ENCODE assay signal across 8 cellular contexts in the genomic region with DNA sequence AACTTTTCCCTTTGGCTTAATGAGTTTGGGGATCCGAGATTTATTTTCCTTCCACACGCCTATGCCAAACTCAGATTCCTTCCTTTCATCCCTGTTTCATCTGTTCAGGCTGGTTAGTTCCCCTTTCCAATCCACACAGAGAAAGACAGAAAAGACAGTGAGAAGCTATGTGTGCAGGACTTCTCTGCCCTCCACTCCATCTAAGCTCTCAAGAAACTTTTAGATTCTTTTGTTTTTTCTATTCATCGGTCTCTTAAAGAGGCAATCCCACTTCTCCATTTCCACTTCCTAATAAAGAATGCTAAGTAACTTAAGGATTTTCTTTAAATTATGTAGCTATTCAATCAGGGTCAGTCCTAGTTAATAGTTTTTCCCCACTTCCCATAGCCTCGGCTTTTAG. TPM values are rescaled to one million over a fixed set of nuclear protein-coding genes. Genes with fewer than 3 reads are reported as not detected.
DNase-seq lines count a peak whose midpoint lies in the region; ATAC-seq and TF ChIP-seq lines count a peak whose summit lies in the region.

No MANE protein-coding gene starts in this region.

- no peak overlapping the region for H3T11ph ChIP-seq in H9 (ENCODE audit: low read length)

- H3K27ac ChIP-seq in H9 (ENCODE audit: insufficient read length, low read depth, low read length) (peak overlapping the region; percentile 93), gastroesophageal sphincter (peak overlapping the region; percentile 77 to 96 (median 91))

- no peak overlapping the region for H2BK12ac ChIP-seq in H9 (ENCODE audit: insufficient read length, low read depth, low read length)

- no peak overlapping the region for H2BK5ac ChIP-seq in H9 (ENCODE audit: insufficient read length, low read length)

- H3K9me3 Mint-ChIP-seq in H9 (no peaks in the 10 kb centered on the region; a peak in 1 of 5 replicates), T-cell (no peaks in the 10 kb centered on the region)

- H2BK20ac ChIP-seq in H9 (ENCODE audit: low read depth, low read length, poor library complexity, severe bottlenecking) = no peak overlapping the region

- no peak for DNase-seq in H9
- no peak for DNase-seq in T-cell
- no peak for DNase-seq in AG20443 (ENCODE audit: low spot score)
- DNase-seq in SKM-1 (lab: John Stamatoyannopoulos, UW; ENCODE audit: unreplicated experiment) = no peak
- DNase-seq in NCI-H2081 (lab: John Stamatoyannopoulos, UW) = no peak

- no peak overlapping the region for H3K23ac ChIP-seq in H9 (ENCODE audit: insufficient read length, low read depth, low read length)

- no peak for ATAC-seq in T-cell (replicated peaks in 1 of 4)
- no peak for ATAC-seq in gastroesophageal sphincter
- ATAC-seq in GM21360 (IDR thresholded peaks at IDR 0.05; ENCODE audit: unreplicated experiment) = no peak

- CTCF ChIA-PET in T-cell (lab: Charles Lee) = interaction anchor here (0.6 to 1.8 kb wide), 17 partner anchors 9 to 1836 kb away, joined by 3 to 13 read pairs (median 4); a partner anchor contains a TSS

- H2AFZ ChIP-seq in H9 (ENCODE audit: low read length) = no peak overlapping the region

- no peak overlapping the region for H4K8ac ChIP-seq in H9 (replicated peaks; ENCODE audit: insufficient read length, low read depth, low read length)

- WGBS in H9 (ENCODE audit: extremely low coverage, insufficient read length, low lambda C conversion rate) = no CpG with 5 or more reads among the region's 4 CpGs
- WGBS in gastroesophageal sphincter (ENCODE audit: low coverage in 1 of 2), 2 donors = 0 to 1% methylated on average over 3 to 4 of the region's 4 CpGs

- H3K4me3 Mint-ChIP-seq in H9 (peak overlapping the region; percentile 91 to 92), T-cell (peak overlapping the region; percentile 95 to 99 (median 98))

- no peak overlapping the region for H3K18ac ChIP-seq in H9 (ENCODE audit: insufficient read length, low read depth, low read length)

- H3K79me2 ChIP-seq in H9 (ENCODE audit: insufficient read depth, low read length) = peaks cover 14% of the 10 kb centered on the region; the same call in 1 of the 2 replicates

- H3K36me3 ChIP-seq in gastroesophageal sphincter (peaks cover 0 to 8% of the 10 kb centered on the region in 2 donors), skeletal muscle satellite cell (ENCODE audit: insufficient read depth, low read length) (peaks cover 19% of the 10 kb centered on the region)

- H3K9ac ChIP-seq in H9 (ENCODE audit: extremely low read depth, insufficient read length, low read length) = peak overlapping the region; percentile 82
- peak overlapping the region; percentile 93 for H3K9ac ChIP-seq in skeletal muscle satellite cell (ENCODE audit: low read depth, low read length)

- H3K27me3 Mint-ChIP-seq in H9 (ENCODE audit: low read depth) (no peaks in the 10 kb centered on the region), T-cell (no peaks in the 10 kb centered on the region)

- H3K4me3 ChIP-seq in gastroesophageal sphincter (peak overlapping the region; percentile 51 to 64), skeletal muscle satellite cell (ENCODE audit: low read length) (peak overlapping the region; percentile 97)

- H3K4me1 Mint-ChIP-seq in H9 (peaks cover 33 to 40% of the 10 kb centered on the region in 2 experiments), T-cell (peaks cover 54 to 63% (median 63%) of the 10 kb centered on the region in 3 donors)

- no peak overlapping the region for H3K14ac ChIP-seq in H9 (ENCODE audit: insufficient read depth, low read length)

- H3K9me3 ChIP-seq in H9 (ENCODE audit: control insufficient read depth, low read depth, low read length) (no peaks in the 10 kb centered on the region), gastroesophageal sphincter (no peaks in the 10 kb centered on the region), skeletal muscle satellite cell (replicated peaks; ENCODE audit: low read length) (no peaks in the 10 kb centered on the region)

- H3K27ac Mint-ChIP-seq in H9 = peak overlapping the region; percentile 96 to 99 (median 99)
- peak overlapping the region; percentile 88 to 93 for H3K27ac Mint-ChIP-seq in T-cell

- no peak overlapping the region for H3K4ac ChIP-seq in H9 (ENCODE audit: low read depth, low read length)

- H2BK15ac ChIP-seq in H9 (ENCODE audit: low read depth, low read length) = no peak overlapping the region

- no peak overlapping the region for H3K56ac ChIP-seq in H9 (ENCODE audit: insufficient read length, low read depth, low read length)

- POLR2A ChIA-PET in T-cell (lab: Charles Lee) = interaction anchor here (0.5 to 1.4 kb wide), 8 partner anchors 9 to 208 kb away, joined by 3 to 5 read pairs (median 3); a partner anchor contains a TSS

- H2AK5ac ChIP-seq in H9 (ENCODE audit: insufficient read length, low read length) = no peak overlapping the region

- H4K20me1 ChIP-seq in H9 (ENCODE audit: control insufficient read depth, insufficient read depth, insufficient read length) = no peaks in the 10 kb centered on the region

- no peak overlapping the region for H2BK120ac ChIP-seq in H9 (ENCODE audit: low read depth, low read length, poor library complexity, severe bottlenecking)

- no peak overlapping the region for H4K91ac ChIP-seq in H9 (ENCODE audit: insufficient read length, low read depth, low read length)

- no peak for TF ChIP-seq POLR2A in gastroesophageal sphincter (IDR thresholded peaks at IDR 0.05)

- H3K79me1 ChIP-seq in H9 (ENCODE audit: insufficient read depth, low read depth, low read length, poor library complexity, severe bottlenecking) = no peaks in the 10 kb centered on the region

- no peak for TF ChIP-seq EP300 in gastroesophageal sphincter (IDR thresholded peaks at IDR 0.05)

- no peak overlapping the region for H4K5ac ChIP-seq in H9 (ENCODE audit: insufficient read length, low read depth, low read length)

- peaks cover 4 to 7% (median 6%) of the 10 kb centered on the region in 3 experiments for H3K36me3 Mint-ChIP-seq in H9 (ENCODE audit: insufficient read depth in 1 of 3, low read depth in 3 of 3)
- peaks cover 7% of the 10 kb centered on the region for H3K36me3 Mint-ChIP-seq in T-cell

- no peaks in the 10 kb centered on the region for H3K27me3 ChIP-seq in H9 (ENCODE audit: insufficient read depth, low read length)
- no peaks in the 10 kb centered on the region for H3K27me3 ChIP-seq in gastroesophageal sphincter
- H3K27me3 ChIP-seq in skeletal muscle satellite cell (ENCODE audit: control insufficient read depth, insufficient read depth, low read length) = no peaks in the 10 kb centered on the region

- TF ChIP-seq CTCF in H9 (conservative IDR thresholded peaks at IDR 0.05) (no peak), gastroesophageal sphincter (IDR thresholded peaks at IDR 0.05) (no peak)

- H3K4me2 ChIP-seq in H9 (ENCODE audit: insufficient read depth, insufficient read length, low read length) (peak overlapping the region; percentile 89), skeletal muscle satellite cell (ENCODE audit: low read length) (peak overlapping the region; percentile 97)

- peaks cover 26% of the 10 kb centered on the region for H3K23me2 ChIP-seq in H9 (ENCODE audit: insufficient read length, low read depth, low read length, poor library complexity, severe bottlenecking)

- H3K4me1 ChIP-seq in H9 (ENCODE audit: insufficient read depth, low read length) = peaks cover 6% of the 10 kb centered on the region; the same call in 1 of the 2 replicates
- H3K4me1 ChIP-seq in gastroesophageal sphincter = peaks cover 11 to 96% (median 30%) of the 10 kb centered on the region in 3 donors
- peaks cover 17% of the 10 kb centered on the region for H3K4me1 ChIP-seq in skeletal muscle satellite cell (ENCODE audit: control insufficient read depth, insufficient read depth, low read length)

RNA-seq across cellular contexts. Expression of a gene that starts 11.2 kb away (rescaled TPM):
- total RNA-seq in H9 (2021) (2.8 and 3.9 TPM in 2 replicates), T-cell (10 to 100 TPM in 1 of 5 donors, 1 to 10 TPM in 4; 2.9 to 13.0 (median 6.8) TPM), gastroesophageal sphincter (100 to 1,000 TPM; 219 to 326 (median 240) TPM)
- 3.1 and 5.3 TPM in 2 replicates for total RNA-seq in skeletal muscle satellite cell (2012; rRNA removed)

RNA-seq across cellular contexts. Expression of a gene that starts 11.2 kb away (rescaled TPM):
- total RNA-seq in H9 (2021) (18.6 and 20.3 TPM in 2 replicates), T-cell (10 to 100 TPM in 3 of 5 donors, 1 to 10 TPM in 2; 7.3 to 18.2 (median 13.8) TPM), gastroesophageal sphincter (10 to 100 TPM; 49.4 to 78.0 (median 59.0) TPM)
- total RNA-seq in skeletal muscle satellite cell (2012; rRNA removed) = 19.8 and 23.6 TPM in 2 replicates

Comparison
In these comparisons a context has a peak if more than half of its experiments do, and no peak if none do; other contexts are left out.
1. RNA of a gene that starts 11.2 kb away (total RNA-seq): 219 to 326 TPM in gastroesophageal sphincter; 2.9 to 13.0 TPM in T-cell and 2.8 to 3.9 TPM in H9; every median in the first group is over 10 times any median in the second.